Comparison of ENCODE assay signal across 26 cellular contexts in genomic region chr12:71999795-72000194, GRCh38.
DNase-seq lines count a peak whose midpoint lies in the region; ATAC-seq, FAIRE-seq and TF ChIP-seq lines count a peak whose summit lies in the region.
"Had no signal": no experiment of that assay in that cellular context is flagged by ENCODE, and none has a peak within 500 bp of the region (broad histone marks: within the 10 kb centered on the region; RNA-seq: fewer than 3 reads in every experiment).

No MANE protein-coding gene starts in this region.

- H3K79me2 ChIP-seq in PC-3 (ENCODE audit: low read length): no peaks in the 10 kb centered on the region

- TF ChIP-seq POLR2A in H54 (IDR thresholded peaks at IDR 0.05; ENCODE audit: low read depth, low read length): no peak

- in situ Hi-C loops in GM13976 (cut with MboI; ENCODE audit: low sequenced_read_pairs, unreplicated experiment): no loop called here

- POLR2A ChIA-PET in PC-3 (lab: Charles Lee; ENCODE audit: unreplicated experiment): no interaction called here

- H3K36me3 ChIP-seq in PC-3 (ENCODE audit: low read depth, low read length): no peaks in the 10 kb centered on the region
- H3K36me3 ChIP-seq: lower lobe of right lung, tibial nerve had no signal

- H3K4me2 ChIP-seq in PC-3 (ENCODE audit: low read length): no peak overlapping the region
- H3K4me2 ChIP-seq: PC-9 had no signal

- no peaks in the 10 kb centered on the region for H4K20me1 ChIP-seq in PC-3 (ENCODE audit: low read length)

- peaks cover 46% of the 10 kb centered on the region for H3K27me3 ChIP-seq in PC-3 (ENCODE audit: low read length)
- H3K27me3 ChIP-seq: tibial nerve had no signal

- no peak overlapping the region for H3K9ac ChIP-seq in PC-3 (ENCODE audit: low read length)

- peak; percentile 64 for FAIRE-seq in H54 (lab: Jason Lieb, UNC)
- FAIRE-seq: G401.6 had no signal

- no peak overlapping the region for H2AFZ ChIP-seq in PC-3 (ENCODE audit: low read length)
- H2AFZ ChIP-seq: PC-9 had no signal

- TF ChIP-seq CTCF in PC-3 (conservative IDR thresholded peaks at IDR 0.05; ENCODE audit: low read depth, low read length): no peak
- TF ChIP-seq CTCF in GM13976 (IDR thresholded peaks at IDR 0.05; ENCODE audit: borderline replicate concordance, control extremely low read depth, extremely low read depth, insufficient read depth, missing control alignments): no peak

- H3K27ac ChIP-seq in PC-3 (ENCODE audit: low read length) (no peak overlapping the region), epithelial cell of prostate (no peak overlapping the region)
- H3K27ac ChIP-seq: lower lobe of right lung, PC-9, tibial nerve had no signal

- peak; percentile 41 to 64 for ATAC-seq in activated CD4-positive, CD25-positive, alpha-beta regulatory T cell treated with anti-CD3 and anti-CD28 coated beads, Interleukin-2, amount 50 U/mL, for 24 hours
- ATAC-seq in PC-3 (peak; percentile 99), GM19023 (IDR thresholded peaks at IDR 0.05; ENCODE audit: unreplicated experiment) (no peak), HG03196 (IDR thresholded peaks at IDR 0.05; ENCODE audit: unreplicated experiment) (no peak)
- ATAC-seq: activated CD8-positive, alpha-beta T cell treated with anti-CD3 and anti-CD28 coated beads for 36 hours; lower lobe of right lung; natural killer cell; T-cell had no signal

- H3K9me2 ChIP-seq in PC-3 (replicated peaks; ENCODE audit: low read length): no peaks in the 10 kb centered on the region

- no peaks in the 10 kb centered on the region for H3K9me3 ChIP-seq in PC-3 (ENCODE audit: low read length)
- H3K9me3 ChIP-seq: lower lobe of right lung, tibial nerve had no signal

- CTCF ChIA-PET in PC-3 (lab: Charles Lee): no interaction called here

- DNase-seq in activated CD4-positive, CD25-positive, alpha-beta regulatory T cell treated with anti-CD3 and anti-CD28 coated beads, Interleukin-2, amount 50 U/mL, for 72 hours: no peak
- DNase-seq in H54 (ENCODE audit: insufficient read length, low spot score): no peak
- peak; percentile 68 for DNase-seq in PC-3
- DNase-seq in epithelial cell of prostate (ENCODE audit: low read depth, low spot score): peak; percentile 8
- no peak for DNase-seq in GM13976 (ENCODE audit: low spot score)
- DNase-seq: 8988T; activated CD8-positive, alpha-beta T cell treated with anti-CD3 and anti-CD28 coated beads for 36 hours; activated gamma-delta T cell; CD4-positive, CD25-positive, alpha-beta regulatory T cell; DMS 273 treated with DMSO at 0.1 percent for 48 hours; effector CD8-positive, alpha-beta T cell; erythroblast; lower lobe of right lung; natural killer cell; NCI-H1105; NCI-H2029; NK-92 treated with Interleukin-12 subunit alpha and Interleukin-12 subunit beta, amount 100 ng/mL, for 24 hours; occipital lobe; SIG-M5; T-cell had no signal

- intact Hi-C loops in PC-3 (cut with micrococcal nuclease): no loop called here

- H3F3A ChIP-seq in PC-3 (ENCODE audit: low read length, unreplicated experiment): no peaks in the 10 kb centered on the region

- BruUV-seq in PC-3 (replicated peaks; lab: Mats Ljungman, UMichigan): no TSS peak

- no peak overlapping the region for H3K4me3 ChIP-seq in PC-3 (ENCODE audit: low read length)
- H3K4me3 ChIP-seq: lower lobe of right lung, PC-9, tibial nerve had no signal

- H3K4me1 ChIP-seq in PC-3 (ENCODE audit: insufficient read depth, low read length): 0 out of 2 replicates have a peak, but pooled peaks cover 7% of the 10 kb centered on the region
- H3K4me1 ChIP-seq: lower lobe of right lung, tibial nerve had no signal

Comparison
In these comparisons a context has a peak if more than half of its experiments do, and no peak if none do; other contexts are left out.
1. ATAC-seq: peak in activated CD4-positive, CD25-positive, alpha-beta regulatory T cell treated with anti-CD3 and anti-CD28 coated beads, Interleukin-2, amount 50 U/mL, for 24 hours (2 of 2) and PC-3 (single experiment); none in GM19023 (single experiment) and HG03196 (single experiment).
2. DNase-seq: peak in PC-3 (single experiment) and epithelial cell of prostate (single experiment); none in activated CD4-positive, CD25-positive, alpha-beta regulatory T cell treated with anti-CD3 and anti-CD28 coated beads, Interleukin-2, amount 50 U/mL, for 72 hours (single experiment), H54 (single experiment) and GM13976 (single experiment).